Comparison of ENCODE assay signal across 11 cellular contexts in the genomic region with DNA sequence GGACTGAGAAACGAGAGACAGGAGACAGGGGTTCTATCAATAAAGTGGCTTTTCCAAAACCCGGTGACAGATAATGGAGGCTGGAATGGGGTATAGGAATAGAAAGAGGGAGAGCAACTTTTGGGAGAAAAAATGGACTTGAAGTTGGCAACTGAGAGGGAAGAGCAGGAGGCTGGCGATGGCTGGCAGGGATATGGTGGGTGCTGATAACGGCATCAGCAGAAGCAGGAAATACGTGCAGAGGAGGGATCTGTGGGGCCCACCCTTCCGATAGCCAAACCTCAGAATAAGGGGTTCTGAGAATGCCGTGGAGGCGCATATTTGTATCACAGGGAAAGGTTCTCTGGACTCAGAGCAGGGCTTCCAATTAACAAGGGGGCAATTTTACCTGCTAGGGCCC.
"Had no signal": no experiment of that assay in that cellular context is flagged by ENCODE, and none has a peak within 500 bp of the region (broad histone marks: within the 10 kb centered on the region; RNA-seq: fewer than 3 reads in every experiment).

No MANE protein-coding gene starts in this region.

- H3K27ac Mint-ChIP-seq: stimulated activated naive CD8-positive, alpha-beta T cell treated with anti-CD3 and anti-CD28 coated beads, Interleukin-15, amount 100 ng/mL, for 72 hours had no signal

- H3K4me3 Mint-ChIP-seq: naive thymus-derived CD4-positive, alpha-beta T cell; stimulated activated naive CD8-positive, alpha-beta T cell treated with anti-CD3 and anti-CD28 coated beads, Interleukin-15, amount 100 ng/mL, for 72 hours had no signal

- H3K27me3 Mint-ChIP-seq: naive thymus-derived CD4-positive, alpha-beta T cell; stimulated activated naive CD8-positive, alpha-beta T cell treated with anti-CD3 and anti-CD28 coated beads, Interleukin-15, amount 100 ng/mL, for 72 hours had no signal

- H3K9me3 Mint-ChIP-seq: naive thymus-derived CD4-positive, alpha-beta T cell; stimulated activated naive CD8-positive, alpha-beta T cell treated with anti-CD3 and anti-CD28 coated beads, Interleukin-15, amount 100 ng/mL, for 72 hours had no signal

- ATAC-seq: foreskin keratinocyte; naive thymus-derived CD4-positive, alpha-beta T cell; stimulated activated naive CD8-positive, alpha-beta T cell treated with anti-CD3 and anti-CD28 coated beads, Interleukin-15, amount 100 ng/mL, for 72 hours; upper lobe of right lung had no signal

- DNase-seq: colonic mucosa; dermis blood vessel endothelial cell; foreskin keratinocyte; kidney glomerular epithelial cell; mammary epithelial cell; naive thymus-derived CD4-positive, alpha-beta T cell; sigmoid colon; stimulated activated CD4-positive, alpha-beta T cell treated with anti-CD3 and anti-CD28 coated beads, Interleukin-2, amount 100 ng/mL, for 48 hours; stimulated activated naive CD8-positive, alpha-beta T cell treated with anti-CD3 and anti-CD28 coated beads, Interleukin-15, amount 100 ng/mL, for 72 hours; testis; upper lobe of right lung had no signal
